Comparison of ENCODE assay signal across 17 cellular contexts in genomic region chr4:113294910-113295309, GRCh38.
A peak's percentile ranks its signal among the peaks of the same experiment; 100 is the strongest.
DNase-seq lines count a peak whose midpoint lies in the region; ATAC-seq, FAIRE-seq and TF ChIP-seq lines count a peak whose summit lies in the region.
"Had no signal": no experiment of that assay in that cellular context is flagged by ENCODE, and none has a peak within 500 bp of the region (broad histone marks: within the 10 kb centered on the region; RNA-seq: fewer than 3 reads in every experiment).

No MANE protein-coding gene starts in this region.

- no peaks in the 10 kb centered on the region for H3K79me2 ChIP-seq in OCI-LY3 (ENCODE audit: low read length)
- no peaks in the 10 kb centered on the region for H3K79me2 ChIP-seq in endothelial cell of umbilical vein (ENCODE audit: control insufficient read depth, insufficient read depth, low read length)

- H3K4me1 ChIP-seq in OCI-LY3 (ENCODE audit: low read length) (no peaks in the 10 kb centered on the region), endothelial cell of umbilical vein (ENCODE audit: control insufficient read depth, extremely low read depth, insufficient read depth, low read length) (no peaks in the 10 kb centered on the region), neuron (ENCODE audit: insufficient read depth, low read length) (peaks cover 55% of the 10 kb centered on the region)

- no peak overlapping the region for H3K4me2 ChIP-seq in OCI-LY3 (ENCODE audit: low read length)
- no peak overlapping the region for H3K4me2 ChIP-seq in endothelial cell of umbilical vein (ENCODE audit: insufficient read depth, low read length)

- H3K9ac ChIP-seq in OCI-LY3 (ENCODE audit: low read length) (no peak overlapping the region), endothelial cell of umbilical vein (replicated peaks; ENCODE audit: extremely low read depth, insufficient read depth, low read length) (no peak overlapping the region)

- H3K4me3 ChIP-seq in BJ (ENCODE audit: low read depth, low read length), result no peak overlapping the region
- no peak overlapping the region for H3K4me3 ChIP-seq in OCI-LY3 (ENCODE audit: low read length)
- no peak overlapping the region for H3K4me3 ChIP-seq in endothelial cell of umbilical vein (replicated peaks in 1 of 3; ENCODE audit: insufficient read depth in 1 of 3, low read depth in 1 of 3, low read length in 3 of 3)
- H3K4me3 ChIP-seq in neuron (ENCODE audit: low read length), result peak overlapping the region; percentile 47

- H3K9me3 ChIP-seq in OCI-LY3 (ENCODE audit: insufficient read depth, low read length) (no peaks in the 10 kb centered on the region), endothelial cell of umbilical vein (replicated peaks; ENCODE audit: control insufficient read depth, insufficient read depth, low read length) (no peaks in the 10 kb centered on the region), neuron (ENCODE audit: low read length) (no peaks in the 10 kb centered on the region)

- no peaks in the 10 kb centered on the region for H3K9me1 ChIP-seq in endothelial cell of umbilical vein (replicated peaks; ENCODE audit: control insufficient read depth, extremely low read depth, insufficient read depth, low read length)

- POLR2A ChIA-PET in BJ (lab: Charles Lee), result no interaction called here
- POLR2A ChIA-PET in endothelial cell of umbilical vein (lab: Charles Lee), result no interaction called here

- intact Hi-C loops in endothelial cell of umbilical vein (cut with micrococcal nuclease), result loop anchor here (10.0 kb wide), 1 partner anchor 350 kb away; no protein-coding TSS in a partner anchor

- no peak overlapping the region for H2AFZ ChIP-seq in OCI-LY3 (ENCODE audit: low read depth, low read length)
- no peak overlapping the region for H2AFZ ChIP-seq in endothelial cell of umbilical vein (ENCODE audit: low read depth, low read length)
- no peak overlapping the region for H2AFZ ChIP-seq in neuron (ENCODE audit: low read depth, low read length)

- FAIRE-seq in endothelial cell of umbilical vein (lab: Jason Lieb, UNC), result no peak

- TF ChIP-seq POLR2A in endothelial cell of umbilical vein (IDR thresholded peaks at IDR 0.05; ENCODE audit: low read depth, low read length), result no peak

- BruUV-seq in endothelial cell of umbilical vein (replicated peaks; lab: Mats Ljungman, UMichigan), result no TSS peak

- H3K36me3 ChIP-seq in BJ (ENCODE audit: control insufficient read depth, insufficient read depth, low read length) (no peaks in the 10 kb centered on the region), OCI-LY3 (replicated peaks; ENCODE audit: low read depth, low read length) (no peaks in the 10 kb centered on the region), endothelial cell of umbilical vein (ENCODE audit: control insufficient read depth in 2 of 2, extremely low read depth in 1 of 2, insufficient read depth in 2 of 2, low read length in 2 of 2) (no peaks in the 10 kb centered on the region), neuron (ENCODE audit: insufficient read depth, low read length) (no peaks in the 10 kb centered on the region)

- CTCF ChIA-PET in BJ (lab: Yijun Ruan, JAX) (interaction anchor here (1.1 kb wide), 1 partner anchor 24 kb away, joined by 4 read pairs; no protein-coding TSS in a partner anchor), endothelial cell of umbilical vein (lab: Charles Lee) (interaction anchor here (1.0 to 1.7 kb wide), 3 partner anchors 14 to 1083 kb away, joined by 3 to 6 read pairs (median 4); no protein-coding TSS in a partner anchor)

- no peak overlapping the region for H3K27ac ChIP-seq in OCI-LY3 (ENCODE audit: low read length)
- H3K27ac ChIP-seq in endothelial cell of umbilical vein (ENCODE audit: insufficient read depth, low read depth, low read length), result no peak overlapping the region

- H4K20me1 ChIP-seq in OCI-LY3 (ENCODE audit: insufficient read depth, low read length) (no peaks in the 10 kb centered on the region), endothelial cell of umbilical vein (replicated peaks; ENCODE audit: control insufficient read depth, extremely low read depth, insufficient read depth, low read length) (no peaks in the 10 kb centered on the region)

- H3K27me3 ChIP-seq in BJ (ENCODE audit: control insufficient read depth, insufficient read depth, low read length), result no peaks in the 10 kb centered on the region
- H3K27me3 ChIP-seq in OCI-LY3 (ENCODE audit: low read depth, low read length), result no peaks in the 10 kb centered on the region
- H3K27me3 ChIP-seq in endothelial cell of umbilical vein (ENCODE audit: control insufficient read depth in 2 of 2, insufficient read depth in 2 of 2, low read length in 2 of 2), result peaks cover 0 to 3% of the 10 kb centered on the region in 2 experiments
- no peaks in the 10 kb centered on the region for H3K27me3 ChIP-seq in neuron (ENCODE audit: insufficient read depth, low read length)

- DNase-seq in BJ (ENCODE audit: low read depth) (no peak), endothelial cell of umbilical vein (ENCODE audit: low read depth, low spot score) (peak; percentile 8), glomerular visceral epithelial cell (ENCODE audit: extremely low spot score) (no peak), anterior cingulate cortex (lab: John Stamatoyannopoulos, UW) (no peak)
- DNase-seq: activated CD8-positive, alpha-beta memory T cell treated with anti-CD3 and anti-CD28 coated beads, Interleukin-2, amount 10 ng/mL, durations not matched to agents 7 days and 5 days; activated gamma-delta T cell treated with Interleukin-2 at 50 U/mL for 16 hours; CD8-positive, alpha-beta memory T cell; effector CD4-positive, alpha-beta T cell; HCEC 1CT; MM.1S; naive thymus-derived CD8-positive, alpha-beta T cell; NCI-H2029 treated with DMSO at 0.1 percent for 48 hours; NCI-H69 had no signal

- 0 out of 2 replicates have a peak, but pooled peaks have one; percentile 2 for TF ChIP-seq CTCF in BJ (IDR thresholded peaks at IDR 0.05; ENCODE audit: insufficient read depth, low read depth, low read length)
- peak; percentile 21 for TF ChIP-seq CTCF in OCI-LY3 (IDR thresholded peaks at IDR 0.05; ENCODE audit: low read depth, low read length)
- no peak for TF ChIP-seq CTCF in endothelial cell of umbilical vein (IDR thresholded peaks at IDR 0.05; ENCODE audit: extremely low read depth in 1 of 2, insufficient read depth in 1 of 2, low read depth in 1 of 2, low read length in 2 of 2)

- ATAC-seq in HG02885 (IDR thresholded peaks at IDR 0.05; ENCODE audit: poor library complexity, unreplicated experiment) (no peak), GM21526 (IDR thresholded peaks at IDR 0.05; ENCODE audit: low FRiP score, unreplicated experiment) (no peak)
- ATAC-seq: activated CD8-positive, alpha-beta memory T cell treated with anti-CD3 and anti-CD28 coated beads, Interleukin-2, amount 10 ng/mL, durations not matched to agents 7 days and 5 days; naive thymus-derived CD8-positive, alpha-beta T cell had no signal

- dilution Hi-C loops in endothelial cell of umbilical vein (cut with MboI; ENCODE audit: extremely low pct_ligation_motif_present, low sequenced_read_pairs), result no loop called here

TF ChIP-seq in endothelial cell of umbilical vein, 7 proteins besides CTCF, POLR2A, EP300 and RAD21:
- no peak for TF ChIP-seq JUN (IDR thresholded peaks at IDR 0.05; ENCODE audit: borderline replicate concordance, insufficient read depth, insufficient read length, low read depth)
- TF ChIP-seq MYC (IDR thresholded peaks at IDR 0.05; ENCODE audit: low read depth, low read length), result no peak

Comparison
In these comparisons a context has a peak if more than half of its experiments do, and no peak if none do; other contexts are left out.
1. CTCF ChIP-seq: peak in BJ (single experiment) and OCI-LY3 (single experiment); none in endothelial cell of umbilical vein (0 of 2).